Comparison of ENCODE assay signal across 8 cellular contexts in the genomic region with DNA sequence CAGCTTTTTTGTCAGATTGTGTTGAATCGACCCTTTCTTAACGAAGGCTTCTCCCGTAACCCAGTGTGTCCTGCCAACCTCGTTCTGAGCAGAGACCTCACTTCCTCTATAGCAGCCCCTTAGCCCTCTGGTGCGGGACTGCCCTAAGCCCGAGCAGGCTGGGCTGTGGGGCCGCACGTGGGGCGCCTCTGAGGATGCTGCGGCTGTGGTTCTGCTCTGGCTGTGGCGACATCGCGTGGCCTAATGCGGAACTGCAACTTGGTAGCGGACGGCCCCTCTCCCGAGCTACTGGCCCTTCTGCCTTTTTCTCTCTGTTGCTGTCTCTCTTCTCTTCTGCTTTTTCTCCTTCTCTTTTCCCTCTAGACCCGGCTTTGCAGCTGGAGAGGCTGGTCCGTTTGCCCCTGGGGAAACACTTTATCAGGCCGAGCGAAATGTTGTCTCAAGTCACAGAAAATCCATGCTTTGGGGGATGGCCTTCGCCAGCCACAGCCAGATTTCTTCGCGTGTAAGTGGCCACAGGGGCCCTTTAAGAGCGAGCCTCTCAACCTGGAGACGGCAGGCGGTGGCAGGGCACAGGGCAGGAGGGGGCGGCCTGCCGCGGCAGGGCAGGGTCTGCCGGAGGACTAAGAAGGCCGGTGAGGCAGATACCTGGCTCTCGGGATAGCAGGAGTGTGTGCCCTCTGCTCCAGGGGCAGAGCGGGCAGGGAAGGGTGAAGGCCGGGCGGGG. TPM values are rescaled to one million over a fixed set of nuclear protein-coding genes. Genes with fewer than 3 reads are reported as not detected.
A peak's percentile ranks its signal among the peaks of the same experiment; 100 is the strongest.
DNase-seq lines count a peak whose midpoint lies in the region; ATAC-seq, FAIRE-seq and TF ChIP-seq lines count a peak whose summit lies in the region.

No MANE protein-coding gene starts in this region.

- no peak overlapping the region for H3K27ac ChIP-seq in HUES6 (ENCODE audit: low read depth, low read length)
- H3K27ac ChIP-seq in pancreas = no peak overlapping the region
- no peak overlapping the region for H3K27ac ChIP-seq in tibial artery

- peak; percentile 75 to 96 (median 91) for ATAC-seq in pancreas

- H3K27me3 ChIP-seq in HUES6 (ENCODE audit: control insufficient read depth, insufficient read depth, low read length) = no peaks in the 10 kb centered on the region
- H3K27me3 ChIP-seq in pancreas = peaks cover 0 to 4% (median 0%) of the 10 kb centered on the region in 4 donors
- H3K27me3 ChIP-seq in tibial artery = no peaks in the 10 kb centered on the region

- H3K9me3 ChIP-seq in HUES6 (ENCODE audit: control insufficient read depth, insufficient read depth, low read depth, low read length) (no peaks in the 10 kb centered on the region), pancreas (no peaks in the 10 kb centered on the region), tibial artery (no peaks in the 10 kb centered on the region)

- H3K9ac ChIP-seq in HUES6 (ENCODE audit: low read length) = peak overlapping the region; percentile 26

- no peak for FAIRE-seq in pancreas (lab: Jason Lieb, UNC)

- H3K4me3 ChIP-seq in HUES6 (ENCODE audit: low read depth, low read length) = no peak overlapping the region
- no peak overlapping the region for H3K4me3 ChIP-seq in pancreas
- H3K4me3 ChIP-seq in tibial artery = no peak overlapping the region

- no peaks in the 10 kb centered on the region for H3K36me3 ChIP-seq in HUES6 (ENCODE audit: control insufficient read depth, insufficient read depth, low read length)
- no peaks in the 10 kb centered on the region for H3K36me3 ChIP-seq in pancreas
- peaks cover 0 to 11% (median 0%) of the 10 kb centered on the region in 3 donors for H3K36me3 ChIP-seq in tibial artery

- TF ChIP-seq CTCF in pancreas (IDR thresholded peaks at IDR 0.05) (peak; percentile 92 to 98 (median 96)), tibial artery (IDR thresholded peaks at IDR 0.05) (peak; percentile 87 to 97)

- intact Hi-C loops in pancreas (cut with DNase I) (loop anchor here in 2 of 3 donors (5.0 to 10.0 kb wide), 2 partner anchors 337 to 340 kb away; no protein-coding TSS in a partner anchor), tibial artery (cut with DNase I; ENCODE audit: low total_unique reads) (loop anchor here (2.0 to 10.0 kb wide), 2 partner anchors 240 to 336 kb away; no protein-coding TSS in a partner anchor)

- peaks cover 19% of the 10 kb centered on the region for H3K4me1 ChIP-seq in HUES6 (ENCODE audit: control insufficient read depth, insufficient read depth, low read length)
- H3K4me1 ChIP-seq in pancreas = no peaks in the 10 kb centered on the region
- H3K4me1 ChIP-seq in tibial artery = peaks cover 0 to 10% (median 5%) of the 10 kb centered on the region in 4 donors

- 23 to 27% methylated on average over 36 of the region's 36 CpGs for WGBS in pancreas, 2 donors

- peak; percentile 54 for DNase-seq in NCI-H2196 (lab: John Stamatoyannopoulos, UW; ENCODE audit: unreplicated experiment)
- no peak for DNase-seq in NCI-H2196 treated with DMSO at 0.1 percent for 48 hours (lab: John Stamatoyannopoulos, UW; ENCODE audit: unreplicated experiment)
- DNase-seq in SK-N-DZ (ENCODE audit: low spot score) = peak; percentile 87
- DNase-seq in activated gamma-delta T cell treated with anti-CD3 and anti-CD28 coated beads, Interleukin-2, amount 50 U/mL, for 16 hours (ENCODE audit: low read depth) = peak; percentile 81
- peak; percentile 71 for DNase-seq in globus pallidus (ENCODE audit: low spot score)
- DNase-seq in pancreas = peak; percentile 46 to 96 (median 80)
- DNase-seq in tibial artery = peak; percentile 70 to 84

RNA-seq across cellular contexts. Expression of gene KIF23, which starts 19.4 kb away (rescaled TPM):
- 68.6 and 79.6 TPM in 2 replicates for polyA plus RNA-seq in SK-N-DZ (2014; cell fraction: cytosol; rRNA removed)
- polyA plus RNA-seq in SK-N-DZ (2014; cell fraction: nucleus; rRNA removed) = 194 and 199 TPM in 2 replicates
- total RNA-seq in pancreas = 1 to 10 TPM in 2 of 6 donors, under 1 TPM in 4; 0.19 to 2.0 (median 0.82) TPM
- 1 to 10 TPM in 1 of 2 donors, under 1 TPM in 1; 0.91 to 2.0 TPM for polyA plus RNA-seq in pancreas

RNA-seq across cellular contexts. Expression of gene RPLP1, which starts 57.9 kb away (rescaled TPM):
- polyA plus RNA-seq in SK-N-DZ (2014; cell fraction: cytosol; rRNA removed) = 308 and 321 TPM in 2 replicates
- polyA plus RNA-seq in SK-N-DZ (2014; cell fraction: nucleus; rRNA removed) = 179 and 197 TPM in 2 replicates
- 1,000 to 10,000 TPM in 1 of 6 donors, 100 to 1,000 TPM in 5; 578 to 1,123 (median 772) TPM for total RNA-seq in pancreas
- 100 to 1,000 TPM; 638 to 738 TPM for polyA plus RNA-seq in pancreas
